Comparison of ENCODE assay signal across 29 cellular contexts in genomic region chr3:99641984-99642383, GRCh38. TPM values are rescaled to one million over a fixed set of nuclear protein-coding genes. Genes with fewer than 3 reads are reported as not detected.
DNase-seq lines count a peak whose midpoint lies in the region; ATAC-seq and TF ChIP-seq lines count a peak whose summit lies in the region.
"Had no signal": no experiment of that assay in that cellular context is flagged by ENCODE, and none has a peak within 500 bp of the region (broad histone marks: within the 10 kb centered on the region; RNA-seq: fewer than 3 reads in every experiment).

No MANE protein-coding gene starts in this region.

- peak overlapping the region; percentile 85 for H3K27ac Mint-ChIP-seq in MCF 10A (ENCODE audit: low read depth, unreplicated experiment)
- H3K27ac Mint-ChIP-seq: activated naive CD4-positive, alpha-beta T cell treated with anti-CD3 and anti-CD28 coated beads for 36 hours; activated T-cell treated with anti-CD3 and anti-CD28 coated beads, Interleukin-2, amount 50 U/mL, for 72 hours; CD8-positive, alpha-beta memory T cell; naive B cell had no signal

- 100% methylated on average over 1 of the region's 1 CpG for WGBS in mammary epithelial cell (ENCODE audit: low coverage, missing lambda C conversion rate)
- WGBS in mesendoderm (ENCODE audit: extremely low coverage, insufficient coverage, low lambda C conversion rate), result no CpG with 5 or more reads among the region's 1 CpG
- 69 to 72% methylated on average over 1 of the region's 1 CpG for WGBS in lower leg skin, 2 donors

- no peaks in the 10 kb centered on the region for H3K9me3 Mint-ChIP-seq in MCF 10A (ENCODE audit: unreplicated experiment)
- H3K9me3 Mint-ChIP-seq: activated naive CD4-positive, alpha-beta T cell treated with anti-CD3 and anti-CD28 coated beads for 36 hours; activated T-cell treated with anti-CD3 and anti-CD28 coated beads, Interleukin-2, amount 50 U/mL, for 72 hours; HFFc6 had no signal

- CTCF ChIA-PET in MCF 10A (lab: Yijun Ruan, JAX), result interaction anchor here (0.6 to 17.3 kb wide), 7 partner anchors 33 to 1043 kb away, joined by 3 to 209 read pairs (median 3); no protein-coding TSS in a partner anchor
- CTCF ChIA-PET in mammary epithelial cell (lab: Charles Lee; ENCODE audit: low non-redundant PET), result no interaction called here

- no peak overlapping the region for H2AFZ ChIP-seq in mammary epithelial cell (ENCODE audit: low read depth, low read length)

- H4K8ac ChIP-seq in mesendoderm (ENCODE audit: low read depth, low read length), result no peak overlapping the region

- peak overlapping the region; percentile 85 for H3K4me3 Mint-ChIP-seq in MCF 10A (ENCODE audit: unreplicated experiment)
- H3K4me3 Mint-ChIP-seq: activated naive CD4-positive, alpha-beta T cell treated with anti-CD3 and anti-CD28 coated beads for 36 hours; activated T-cell treated with anti-CD3 and anti-CD28 coated beads, Interleukin-2, amount 50 U/mL, for 72 hours; CD8-positive, alpha-beta memory T cell; HFFc6; naive B cell had no signal

- H3K27me3 ChIP-seq in mammary epithelial cell (ENCODE audit: insufficient read depth, low read length), result no peaks in the 10 kb centered on the region
- H3K27me3 ChIP-seq in brain microvascular endothelial cell (replicated peaks), result no peaks in the 10 kb centered on the region
- H3K27me3 ChIP-seq in mesendoderm (ENCODE audit: insufficient read depth, low read length, poor library complexity), result no peaks in the 10 kb centered on the region
- H3K27me3 ChIP-seq: SJSA1, tibial nerve had no signal

- no peaks in the 10 kb centered on the region for H3K9me3 ChIP-seq in mammary epithelial cell (replicated peaks; ENCODE audit: insufficient read depth, low read length)
- H3K9me3 ChIP-seq: heart right ventricle, SJSA1, tibial nerve had no signal

- in situ Hi-C loops in mammary epithelial cell (cut with MboI; ENCODE audit: low sequenced_read_pairs in 2 of 2), result loop anchor here (5.0 kb wide), 2 partner anchors 45 to 50 kb away; no protein-coding TSS in a partner anchor
- in situ Hi-C loops in brain microvascular endothelial cell (cut with HindIII; ENCODE audit: low pct_ligation_motif_present, low sequenced_read_pairs), result no loop called here

- H2BK5ac ChIP-seq in mesendoderm (ENCODE audit: low read length), result no peak overlapping the region

- H3K79me2 ChIP-seq in mammary epithelial cell (ENCODE audit: insufficient read depth, low read length) (peaks cover 18% of the 10 kb centered on the region), mesendoderm (ENCODE audit: control insufficient read depth, insufficient read depth, low read length) (no peaks in the 10 kb centered on the region)

- H3K9ac ChIP-seq in mammary epithelial cell (ENCODE audit: insufficient read depth, low read length), result no peak overlapping the region
- H3K9ac ChIP-seq in mesendoderm (ENCODE audit: low read length), result no peak overlapping the region

- H3K4me2 ChIP-seq in mammary epithelial cell (ENCODE audit: insufficient read depth, low read depth, low read length) (no peak overlapping the region), mesendoderm (ENCODE audit: low read length) (no peak overlapping the region)

- dilution Hi-C loops in mammary epithelial cell (cut with HindIII; ENCODE audit: low sequenced_read_pairs), result loop anchor here (25.0 kb wide), 1 partner anchor 95 kb away; no protein-coding TSS in a partner anchor

- no peak for ATAC-seq in HG02973 (IDR thresholded peaks at IDR 0.05; ENCODE audit: unreplicated experiment)
- ATAC-seq: activated T-cell treated with anti-CD3 and anti-CD28 coated beads, Interleukin-2, amount 50 U/mL, for 72 hours; heart right ventricle; Panc1 had no signal

- no peak for DNase-seq in MCF 10A (ENCODE audit: unreplicated experiment)
- no peak for DNase-seq in mammary epithelial cell
- no peak for DNase-seq in brain microvascular endothelial cell
- DNase-seq in mesendoderm, result peak; percentile 30
- no peak for DNase-seq in lower leg skin (ENCODE audit: low spot score in 2 of 2)
- DNase-seq in NCI-H2107 treated with DMSO at 0.1 percent for 48 hours (lab: John Stamatoyannopoulos, UW; ENCODE audit: unreplicated experiment), result no peak
- DNase-seq in RPMI8226, result no peak
- DNase-seq: 8988T; activated CD4-positive, alpha-beta T cell treated with anti-CD3 and anti-CD28 coated beads for 48 hours; activated naive CD4-positive, alpha-beta T cell treated with anti-CD3 and anti-CD28 coated beads for 36 hours; activated T-cell treated with anti-CD3 and anti-CD28 coated beads, Interleukin-2, amount 50 U/mL, for 72 hours; amniotic stem cell; caudate nucleus; CD8-positive, alpha-beta memory T cell; DMS153; dorsolateral prefrontal cortex; foreskin fibroblast; heart right ventricle; HFFc6; naive B cell; NCI-H2171 treated with DMSO at 0.1 percent for 48 hours; NCI-H524; stimulated activated CD4-positive, alpha-beta T cell treated with anti-CD3 and anti-CD28 coated beads, Interleukin-4, amount 100 ng/mL, for 4 hours; stimulated activated naive CD4-positive, alpha-beta T cell treated with Interleukin-2 at 50 U/mL for 16 hours; T-helper 1 cell had no signal

- no peak for TF ChIP-seq POLR2A in lower leg skin (IDR thresholded peaks at IDR 0.05)

- H3K27ac ChIP-seq in mammary epithelial cell (ENCODE audit: insufficient read depth, low read depth, low read length) (no peak overlapping the region), brain microvascular endothelial cell (peak overlapping the region; percentile 89), mesendoderm (ENCODE audit: low read depth, low read length) (no peak overlapping the region)
- H3K27ac ChIP-seq: dorsolateral prefrontal cortex, SJSA1 had no signal

- POLR2A ChIA-PET in MCF 10A (lab: Yijun Ruan, JAX), result interaction anchor here (0.9 to 6.3 kb wide), 4 partner anchors 8 to 33 kb away, joined by 3 to 47 read pairs (median 4); no protein-coding TSS in a partner anchor

- TF ChIP-seq CTCF in MCF 10A (IDR thresholded peaks at IDR 0.05; ENCODE audit: unreplicated experiment), result no peak
- TF ChIP-seq CTCF in mammary epithelial cell (conservative IDR thresholded peaks at IDR 0.05 in 1 of 2, IDR thresholded peaks at IDR 0.05 in 1 of 2; ENCODE audit: extremely low read depth in 1 of 2, insufficient read depth in 1 of 2, low read depth in 1 of 2, low read length in 2 of 2), result no peak
- no peak for TF ChIP-seq CTCF in brain microvascular endothelial cell (IDR thresholded peaks at IDR 0.05; ENCODE audit: low read depth, low read length, missing control alignments)
- TF ChIP-seq CTCF in lower leg skin (IDR thresholded peaks at IDR 0.05), result no peak

- H3K79me1 ChIP-seq in mesendoderm (ENCODE audit: low read length), result no peaks in the 10 kb centered on the region

- intact Hi-C loops in MCF 10A (cut with micrococcal nuclease), result no loop called here
- intact Hi-C loops in mammary epithelial cell (cut with micrococcal nuclease), result no loop called here
- intact Hi-C loops in lower leg skin (cut with DNase I; ENCODE audit: low total_unique reads), result no loop called here

- peaks cover 8% of the 10 kb centered on the region for H3K36me3 Mint-ChIP-seq in MCF 10A (ENCODE audit: insufficient read depth, unreplicated experiment)
- H3K36me3 Mint-ChIP-seq: CD8-positive, alpha-beta memory T cell had no signal

- no peak overlapping the region for H3K4ac ChIP-seq in mesendoderm (ENCODE audit: low read depth, low read length)

- H3K36me3 ChIP-seq in mammary epithelial cell (ENCODE audit: insufficient read depth, low read length) (no peaks in the 10 kb centered on the region), brain microvascular endothelial cell (replicated peaks) (peaks cover 14% of the 10 kb centered on the region), mesendoderm (ENCODE audit: control insufficient read depth, insufficient read depth, low read length) (no peaks in the 10 kb centered on the region)
- H3K36me3 ChIP-seq: heart right ventricle, tibial nerve had no signal

- peaks cover 66% of the 10 kb centered on the region for H3K4me1 Mint-ChIP-seq in MCF 10A (ENCODE audit: insufficient read depth, unreplicated experiment)

- no peak overlapping the region for H4K5ac ChIP-seq in mesendoderm (ENCODE audit: low read length)

- no peaks in the 10 kb centered on the region for H3K27me3 Mint-ChIP-seq in MCF 10A (ENCODE audit: insufficient read depth, unreplicated experiment)

- H3K4me3 ChIP-seq in mammary epithelial cell (replicated peaks in 1 of 3; ENCODE audit: insufficient read depth in 1 of 3, low read depth in 2 of 3, low read length in 3 of 3) (no peak overlapping the region), brain microvascular endothelial cell (ENCODE audit: low read depth, low read length) (no peak overlapping the region), mesendoderm (ENCODE audit: low read length) (no peak overlapping the region), lower leg skin (ENCODE audit: low read depth, poor library complexity, severe bottlenecking) (no peak overlapping the region)
- H3K4me3 ChIP-seq: dorsolateral prefrontal cortex, SJSA1 had no signal

- H3K56ac ChIP-seq in mesendoderm (ENCODE audit: low read length), result no peak overlapping the region

- no peaks in the 10 kb centered on the region for H4K20me1 ChIP-seq in mammary epithelial cell (ENCODE audit: insufficient read depth, low read length)

- no peak overlapping the region for H3K18ac ChIP-seq in mesendoderm (ENCODE audit: low read length)

- no peak overlapping the region for H2AK5ac ChIP-seq in mesendoderm (ENCODE audit: low read length)

- peaks cover 30% of the 10 kb centered on the region for H3K4me1 ChIP-seq in mammary epithelial cell (ENCODE audit: insufficient read depth, low read length)
- no peaks in the 10 kb centered on the region for H3K4me1 ChIP-seq in mesendoderm (ENCODE audit: control insufficient read depth, low read depth, low read length)

- BruUV-seq in MCF 10A (replicated peaks; lab: Mats Ljungman, UMichigan) (no TSS peak), mammary epithelial cell (replicated peaks; lab: Mats Ljungman, UMichigan) (no TSS peak)

- H2BK15ac ChIP-seq in mesendoderm (replicated peaks; ENCODE audit: low read depth), result no peak overlapping the region

- H2BK120ac ChIP-seq in mesendoderm (ENCODE audit: low read depth, low read length), result no peak overlapping the region

- H3K23ac ChIP-seq in mesendoderm (ENCODE audit: low read length), result no peak overlapping the region

RNA-seq across cellular contexts. Expression of gene COL8A1, which starts 3.6 kb away (rescaled TPM):
- total RNA-seq in MCF 10A (2022), result 29.1 and 112 TPM in 2 replicates
- total RNA-seq in mammary epithelial cell, result 10 to 100 TPM; 11.9 to 73.2 TPM
- polyA plus RNA-seq in mammary epithelial cell, result 21.7 TPM
- polyA minus RNA-seq in mammary epithelial cell, result 37.9 TPM
- polyA plus RNA-seq in mesendoderm (2013, experiment 1 of 2), result 0.20 TPM
- polyA plus RNA-seq in mesendoderm (2013, experiment 2 of 2), result 0.24 TPM
- total RNA-seq in lower leg skin, result 10 to 100 TPM in 1 of 4 donors, 1 to 10 TPM in 3; 5.0 to 11.5 (median 7.2) TPM
- total RNA-seq: CD8-positive, alpha-beta memory T cell had no signal
- polyA plus RNA-seq: CD8-positive, alpha-beta memory T cell had no signal
